Comparison of ENCODE assay signal across 8 cellular contexts in genomic region chr2:25314514-25315315, GRCh38. TPM values are rescaled to one million over a fixed set of nuclear protein-coding genes. Genes with fewer than 3 reads are reported as not detected.
DNase-seq lines count a peak whose midpoint lies in the region; TF ChIP-seq lines count a peak whose summit lies in the region.

No MANE protein-coding gene starts in this region.

- H2AFZ ChIP-seq in Karpas-422 (ENCODE audit: low read length) = no peak overlapping the region

- no peak overlapping the region for H3K4me3 ChIP-seq in AG04450 (ENCODE audit: low read depth, low read length)
- H3K4me3 ChIP-seq in HUES64 (ENCODE audit: low read length) = no peak overlapping the region
- no peak overlapping the region for H3K4me3 ChIP-seq in mesodermal cell (ENCODE audit: extremely low read depth, insufficient read depth, low read length, poor library complexity, severe bottlenecking)
- no peak overlapping the region for H3K4me3 ChIP-seq in Karpas-422 (ENCODE audit: low read length)

- H3K4me2 ChIP-seq in Karpas-422 (ENCODE audit: low read depth, low read length, poor library complexity, severe bottlenecking) = no peak overlapping the region

- no peaks in the 10 kb centered on the region for H3K79me2 ChIP-seq in Karpas-422 (ENCODE audit: low read length)

- WGBS in HUES64 = 31% methylated on average over 8 of the region's 13 CpGs
- 0 to 50% methylated on average over 1 to 2 of the region's 13 CpGs for WGBS in mesodermal cell (ENCODE audit: insufficient coverage in 2 of 2), 2 experiments

- H3K9me3 ChIP-seq in AG04450 (ENCODE audit: control insufficient read depth, insufficient read depth, low read length) (no peaks in the 10 kb centered on the region), HUES64 (ENCODE audit: insufficient read depth, low read depth, low read length) (no peaks in the 10 kb centered on the region), mesodermal cell (ENCODE audit: control insufficient read depth, low read length) (no peaks in the 10 kb centered on the region), Karpas-422 (ENCODE audit: low read length) (no peaks in the 10 kb centered on the region)

- CTCF ChIA-PET in AG04450 (lab: Charles Lee) = interaction anchor here (1.2 to 1.3 kb wide), 2 partner anchors 28 to 48 kb away, joined by 5 read pairs; no protein-coding TSS in a partner anchor

- TF ChIP-seq CTCF in AG04450 (IDR thresholded peaks at IDR 0.05; ENCODE audit: low read depth, low read length) = no peak

- 0 out of 2 replicates have a peak, but pooled peaks cover 3% of the 10 kb centered on the region for H4K20me1 ChIP-seq in Karpas-422 (ENCODE audit: insufficient read depth, low read depth, low read length)

- DNase-seq in AG04450 (ENCODE audit: low read depth, low spot score) (no peak), GM19240 (ENCODE audit: insufficient read length, low spot score) (peak; percentile 75), UCSD-AML1 (lab: John Stamatoyannopoulos, UW; ENCODE audit: unreplicated experiment) (peak; percentile 64), caudate nucleus (lab: John Stamatoyannopoulos, UW) (peak in 47 of 61 donors; percentile 30 to 86 (median 60)), Karpas-422 (no peak)
- peak; percentile 79 to 82 for DNase-seq in stimulated activated CD8-positive, alpha-beta memory T cell treated with anti-CD3 and anti-CD28 coated beads, Interleukin-4, amount 100 ng/mL, for 4 hours (ENCODE audit: low read depth in 2 of 2, low spot score in 1 of 2)

- H3K27ac ChIP-seq in AG04450 (ENCODE audit: low read depth, low read length) (peak overlapping the region; percentile 11), HUES64 (ENCODE audit: low read depth, low read length) (peak overlapping the region; percentile 89), caudate nucleus (ENCODE audit: low read depth, low read length) (peak overlapping the region; percentile 60), mesodermal cell (ENCODE audit: low read depth, low read length, severe bottlenecking) (peak overlapping the region; percentile 83), Karpas-422 (ENCODE audit: low read length) (no peak overlapping the region)

- H3K4me1 ChIP-seq in HUES64 (ENCODE audit: insufficient read depth, low read length) = peaks cover 41% of the 10 kb centered on the region
- peaks cover 20% of the 10 kb centered on the region for H3K4me1 ChIP-seq in mesodermal cell (ENCODE audit: control insufficient read depth, insufficient read depth, low read length, poor library complexity, severe bottlenecking)
- no peaks in the 10 kb centered on the region for H3K4me1 ChIP-seq in Karpas-422 (ENCODE audit: low read length)

- no peaks in the 10 kb centered on the region for H3K9me2 ChIP-seq in Karpas-422 (replicated peaks; ENCODE audit: insufficient read depth, low read length)

- H3K9ac ChIP-seq in HUES64 (ENCODE audit: low read depth, low read length) (peak overlapping the region; percentile 55; the same call in 1 of the 2 replicates), Karpas-422 (ENCODE audit: low read length) (no peak overlapping the region)

- no peaks in the 10 kb centered on the region for H3K36me3 ChIP-seq in HUES64 (ENCODE audit: insufficient read depth, low read length)
- no peaks in the 10 kb centered on the region for H3K36me3 ChIP-seq in mesodermal cell (ENCODE audit: control insufficient read depth, insufficient read depth, low read length)
- no peaks in the 10 kb centered on the region for H3K36me3 ChIP-seq in Karpas-422 (ENCODE audit: insufficient read depth, low read length)

- no peaks in the 10 kb centered on the region for H3K27me3 ChIP-seq in AG04450 (ENCODE audit: control insufficient read depth, insufficient read depth, low read length)
- no peaks in the 10 kb centered on the region for H3K27me3 ChIP-seq in HUES64 (ENCODE audit: insufficient read depth, low read length)
- H3K27me3 ChIP-seq in Karpas-422 (ENCODE audit: low read length) = no peaks in the 10 kb centered on the region

- POLR2A ChIA-PET in AG04450 (lab: Yijun Ruan, JAX) = interaction anchor here (0.9 kb wide), 1 partner anchor 206 kb away, joined by 8 read pairs; no protein-coding TSS in a partner anchor

RNA-seq across cellular contexts. Expression of gene DNMT3A, which starts 27.0 kb away (rescaled TPM):
- polyA plus RNA-seq in AG04450 (2011; rRNA removed) = 4.1 and 6.8 TPM in 2 replicates
- polyA minus RNA-seq in AG04450 (2011; rRNA and poly(A)+ RNA removed) = 15.2 and 26.0 TPM in 2 replicates
- polyA plus RNA-seq in HUES64 (2013, experiment 1 of 2) = 73.6 TPM
- 65.6 TPM for polyA plus RNA-seq in HUES64 (2013, experiment 2 of 2)
- polyA plus RNA-seq in mesodermal cell (2013, experiment 1 of 2) = 47.3 TPM
- 41.9 TPM for polyA plus RNA-seq in mesodermal cell (2013, experiment 2 of 2)
- 0.97 and 1.6 TPM in 2 replicates for total RNA-seq in Karpas-422 (2014; rRNA removed; shearing (Covaris generic); ENCODE audit: low replicate concordance)

Comparison
In these comparisons a context has a peak if more than half of its experiments do, and no peak if none do; other contexts are left out.
1. DNase-seq: peak in GM19240 (single experiment), UCSD-AML1 (single experiment), caudate nucleus (47 of 61) and stimulated activated CD8-positive, alpha-beta memory T cell treated with anti-CD3 and anti-CD28 coated beads, Interleukin-4, amount 100 ng/mL, for 4 hours (2 of 2); none in AG04450 (single experiment) and Karpas-422 (single experiment).